Comparison of ENCODE assay signal across 8 cellular contexts in the genomic region with DNA sequence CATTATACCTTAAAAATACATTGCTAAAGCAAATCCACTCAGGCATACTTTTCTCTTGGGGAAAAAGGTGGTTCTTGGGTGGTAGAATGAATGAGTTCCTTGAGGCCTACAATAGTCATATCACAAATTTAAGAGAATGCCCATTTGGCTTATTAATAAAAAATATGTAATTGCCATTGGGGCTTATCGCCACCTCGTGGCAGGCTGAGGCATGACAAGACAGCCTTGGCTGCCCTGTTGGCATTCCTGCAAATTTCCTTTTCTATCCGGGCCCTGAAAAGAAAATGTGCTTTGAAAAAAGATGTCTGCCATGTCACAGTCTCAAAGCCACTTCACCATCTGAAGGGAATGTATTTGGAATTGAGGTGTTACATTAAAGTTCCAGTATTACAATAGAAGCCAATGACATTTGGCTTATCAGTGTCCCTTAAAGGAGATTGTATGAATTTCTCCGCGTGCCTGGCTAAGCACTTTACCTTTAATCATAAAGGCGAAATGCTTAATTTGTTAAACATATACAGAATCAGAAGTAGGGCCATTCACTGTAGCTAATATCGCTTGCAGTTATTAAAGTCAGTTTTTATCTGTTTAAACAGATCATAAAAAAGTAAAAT.
A peak's percentile ranks its signal among the peaks of the same experiment; 100 is the strongest.
DNase-seq lines count a peak whose midpoint lies in the region; ATAC-seq and TF ChIP-seq lines count a peak whose summit lies in the region.

No MANE protein-coding gene starts in this region.

- H3K9me3 ChIP-seq in gastroesophageal sphincter = peaks cover 0 to 7% (median 0%) of the 10 kb centered on the region in 3 donors

- H3K4me1 ChIP-seq in gastroesophageal sphincter = no peaks in the 10 kb centered on the region

- TF ChIP-seq CTCF in LNCAP (IDR thresholded peaks at IDR 0.05) = peak; percentile 98
- peak; percentile 41 to 77 (median 62) for TF ChIP-seq CTCF in gastroesophageal sphincter (IDR thresholded peaks at IDR 0.05)
- peak; percentile 90 for TF ChIP-seq CTCF in progenitor cell of endocrine pancreas (IDR thresholded peaks at IDR 0.05; ENCODE audit: unreplicated experiment)

- H3K27me3 ChIP-seq in gastroesophageal sphincter = peaks cover 5% of the 10 kb centered on the region

- peaks cover 6% of the 10 kb centered on the region for H3K4me1 Mint-ChIP-seq in progenitor cell of endocrine pancreas (ENCODE audit: low read depth)

- no peaks in the 10 kb centered on the region for H3K27me3 Mint-ChIP-seq in progenitor cell of endocrine pancreas

- no peak overlapping the region for H3K4me3 Mint-ChIP-seq in progenitor cell of endocrine pancreas (ENCODE audit: low read depth)

- no peak overlapping the region for H3K27ac ChIP-seq in gastroesophageal sphincter

- WGBS in gastroesophageal sphincter (ENCODE audit: low coverage in 1 of 2), 2 donors = 52 to 54% methylated on average over 7 of the region's 7 CpGs

- no peak for TF ChIP-seq POLR2A in gastroesophageal sphincter (IDR thresholded peaks at IDR 0.05)

- no peak overlapping the region for H3K4me3 ChIP-seq in gastroesophageal sphincter

- DNase-seq in DMS 273 (lab: John Stamatoyannopoulos, UW; ENCODE audit: unreplicated experiment) (peak; percentile 60), DMS 273 treated with DMSO at 0.1 percent for 48 hours (lab: John Stamatoyannopoulos, UW) (no peak), activated T-cell treated with anti-CD3 and anti-CD28 coated beads for 1 hour (ENCODE audit: low read depth) (peak; percentile 33), progenitor cell of endocrine pancreas (ENCODE audit: low spot score, unreplicated experiment) (no peak)

- no peak for ATAC-seq in gastroesophageal sphincter
- ATAC-seq in GM18861 (IDR thresholded peaks at IDR 0.05; ENCODE audit: unreplicated experiment) = no peak
- ATAC-seq in GM19351 (IDR thresholded peaks at IDR 0.05; ENCODE audit: unreplicated experiment) = no peak

- no peak overlapping the region for H3K27ac Mint-ChIP-seq in progenitor cell of endocrine pancreas

- H3K36me3 Mint-ChIP-seq in progenitor cell of endocrine pancreas (ENCODE audit: insufficient read depth) = no peaks in the 10 kb centered on the region

- peaks cover 4% of the 10 kb centered on the region for H3K9me3 Mint-ChIP-seq in progenitor cell of endocrine pancreas (ENCODE audit: low read depth)

- no peak for TF ChIP-seq EP300 in gastroesophageal sphincter (IDR thresholded peaks at IDR 0.05)

- H3K36me3 ChIP-seq in gastroesophageal sphincter = no peaks in the 10 kb centered on the region

Comparison
In these comparisons a context has a peak if more than half of its experiments do, and no peak if none do; other contexts are left out.
1. DNase-seq: peak in DMS 273 (single experiment) and activated T-cell treated with anti-CD3 and anti-CD28 coated beads for 1 hour (single experiment); none in DMS 273 treated with DMSO at 0.1 percent for 48 hours (single experiment) and progenitor cell of endocrine pancreas (single experiment).
2. Peak in every context shown above with its lines, with median percentiles within 50 percentile points of each other: CTCF ChIP-seq.